Comparison of ENCODE assay signal across 11 cellular contexts in the genomic region with DNA sequence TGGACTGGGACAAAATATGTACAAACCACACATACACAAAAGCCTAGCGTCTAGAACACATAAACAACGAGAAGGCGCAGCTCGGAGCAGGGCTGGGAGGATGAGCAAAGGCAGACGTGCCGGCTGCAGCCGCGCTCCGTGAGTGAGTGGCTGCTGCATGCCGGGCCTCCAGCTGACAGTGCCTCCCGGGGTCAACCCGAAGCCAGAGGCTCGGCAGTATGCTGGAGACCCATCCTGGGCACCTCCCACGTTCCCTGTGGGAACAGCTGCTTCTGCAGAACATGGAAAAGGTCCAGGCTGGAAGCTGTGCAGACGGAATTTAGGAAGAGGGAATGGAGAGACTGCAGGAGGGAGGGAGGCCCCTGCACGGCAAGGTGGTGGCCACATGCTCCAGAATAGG. TPM values are rescaled to one million over a fixed set of nuclear protein-coding genes. Genes with fewer than 3 reads are reported as not detected.
A peak's percentile ranks its signal among the peaks of the same experiment; 100 is the strongest.
DNase-seq lines count a peak whose midpoint lies in the region; ATAC-seq and TF ChIP-seq lines count a peak whose summit lies in the region.
"Had no signal": no experiment of that assay in that cellular context is flagged by ENCODE, and none has a peak within 500 bp of the region (broad histone marks: within the 10 kb centered on the region; RNA-seq: fewer than 3 reads in every experiment).

No MANE protein-coding gene starts in this region.

- H3K36me3 ChIP-seq in BE2C = peaks cover 5% of the 10 kb centered on the region; the same call in 1 of the 2 replicates
- H3K36me3 ChIP-seq: vagina had no signal

- H3K4me3 Mint-ChIP-seq in brain (peak overlapping the region; percentile 23 to 81 (median 74)), nephron (peak overlapping the region; percentile 79 to 82 (median 79))
- H3K4me3 Mint-ChIP-seq: activated CD4-positive, alpha-beta memory T cell treated with anti-CD3 and anti-CD28 coated beads, Interleukin-2, amount 10 ng/mL, durations not matched to agents 7 days and 5 days had no signal

- peaks cover 4% of the 10 kb centered on the region for H3K36me3 Mint-ChIP-seq in brain
- peaks cover 5% of the 10 kb centered on the region for H3K36me3 Mint-ChIP-seq in nephron (ENCODE audit: low read depth)

- H3K4me3 ChIP-seq in BE2C (ENCODE audit: low read depth, low read length) (peak overlapping the region; percentile 63), HL-60 (replicated peaks; ENCODE audit: insufficient read depth, low read length) (no peak overlapping the region)

- H3K9me3 Mint-ChIP-seq in brain (peaks cover 0 to 9% (median 5%) of the 10 kb centered on the region in 5 experiments), nephron (no peaks in the 10 kb centered on the region)
- H3K9me3 Mint-ChIP-seq: activated CD4-positive, alpha-beta memory T cell treated with anti-CD3 and anti-CD28 coated beads, Interleukin-2, amount 10 ng/mL, durations not matched to agents 7 days and 5 days had no signal

- H3K27ac Mint-ChIP-seq in brain (peak overlapping the region; percentile 70 to 93 (median 87)), nephron (peak overlapping the region; percentile 49 to 79 (median 77))
- H3K27ac Mint-ChIP-seq: activated CD4-positive, alpha-beta memory T cell treated with anti-CD3 and anti-CD28 coated beads, Interleukin-2, amount 10 ng/mL, durations not matched to agents 7 days and 5 days had no signal

- H3K27ac ChIP-seq in HL-60 (replicated peaks) = 0 out of 2 replicates have a peak overlapping the region, but pooled peaks have one; percentile 11
- H3K27ac ChIP-seq: RWPE1, vagina had no signal

- TF ChIP-seq CTCF in BE2C (IDR thresholded peaks at IDR 0.05; ENCODE audit: low read depth, low read length) (no peak), HL-60 (IDR thresholded peaks at IDR 0.05; ENCODE audit: insufficient read depth, low read length) (no peak), brain (conservative IDR thresholded peaks at IDR 0.05) (no peak), nephron (IDR thresholded peaks at IDR 0.05; ENCODE audit: unreplicated experiment in 3 of 3) (no peak)

- H3K27me3 Mint-ChIP-seq in brain (no peaks in the 10 kb centered on the region), nephron (ENCODE audit: low read depth) (peaks cover 3% of the 10 kb centered on the region)
- H3K27me3 Mint-ChIP-seq: activated CD4-positive, alpha-beta memory T cell treated with anti-CD3 and anti-CD28 coated beads, Interleukin-2, amount 10 ng/mL, durations not matched to agents 7 days and 5 days had no signal

- no peaks in the 10 kb centered on the region for H3K9me3 ChIP-seq in BE2C
- H3K9me3 ChIP-seq: vagina had no signal

- peak; percentile 78 for DNase-seq in BE2C
- DNase-seq in HL-60 (ENCODE audit: low read depth in 1 of 2, low spot score in 1 of 2) = no peak
- no peak for DNase-seq in NCI-H187 treated with DMSO at 0.1 percent for 48 hours (lab: John Stamatoyannopoulos, UW)
- DNase-seq in NCI-H2081 treated with DMSO at 0.1 percent for 48 hours (lab: John Stamatoyannopoulos, UW) = no peak
- DNase-seq in erythroblast (lab: John Stamatoyannopoulos, UW) = no peak
- DNase-seq: activated CD4-positive, alpha-beta memory T cell treated with anti-CD3 and anti-CD28 coated beads, Interleukin-2, amount 10 ng/mL, durations not matched to agents 7 days and 5 days had no signal

- no peaks in the 10 kb centered on the region for H3K27me3 ChIP-seq in BE2C
- no peaks in the 10 kb centered on the region for H3K27me3 ChIP-seq in HL-60 (ENCODE audit: insufficient read depth, poor library complexity, severe bottlenecking)
- H3K27me3 ChIP-seq: vagina had no signal

- H3K4me1 Mint-ChIP-seq in brain = peaks cover 48% of the 10 kb centered on the region
- peaks cover 43% of the 10 kb centered on the region for H3K4me1 Mint-ChIP-seq in nephron

- ATAC-seq in GM21515 (IDR thresholded peaks at IDR 0.05; ENCODE audit: unreplicated experiment) = no peak

- H3K4me1 ChIP-seq in BE2C = peaks cover 11% of the 10 kb centered on the region

- TF ChIP-seq POLR2A in erythroblast (IDR thresholded peaks at IDR 0.05; ENCODE audit: low read length) = no peak

RNA-seq across cellular contexts. Expression of gene GPR146, which starts 3.6 kb away (rescaled TPM):
- polyA plus RNA-seq in BE2C (2012; ENCODE audit: insufficient read depth, insufficient read length, low read depth) = 41.4 TPM
- polyA plus RNA-seq in brain (ENCODE audit: insufficient read depth, low read depth, low replicate concordance) = 10.5 TPM

RNA-seq across cellular contexts. Expression of gene GPER1, which starts 47.1 kb away (rescaled TPM):
- polyA plus RNA-seq in BE2C (2012; ENCODE audit: insufficient read depth, insufficient read length, low read depth) = 6.5 TPM
- polyA plus RNA-seq in brain (ENCODE audit: insufficient read depth, low read depth, low replicate concordance) = 10.9 TPM

RNA-seq across cellular contexts. Expression of gene CYP2W1, which starts 57.8 kb away (rescaled TPM):
- 0.19 TPM for polyA plus RNA-seq in BE2C (2012; ENCODE audit: insufficient read depth, insufficient read length, low read depth)
- polyA plus RNA-seq in brain (ENCODE audit: insufficient read depth, low read depth, low replicate concordance) = not detected
